Comparison of ENCODE assay signal across 1 cellular context in genomic region chr11:65692367-65692766, GRCh38.
A peak's percentile ranks its signal among the peaks of the same experiment; 100 is the strongest.
TF ChIP-seq lines count a peak whose summit lies in the region.

No MANE protein-coding gene starts in this region.

TF ChIP-seq in K562, 482 proteins besides CTCF, POLR2A, EP300 and RAD21 (continued from another document and continues in another):
- TF ChIP-seq ATF2 (CRISPR knock-in tag; IDR thresholded peaks at IDR 0.05) (no peak), ZEB2 (IDR thresholded peaks at IDR 0.05) (no peak), TARDBP (IDR thresholded peaks at IDR 0.05) (no peak), MIER1 (IDR thresholded peaks at IDR 0.05; ENCODE audit: low read depth) (no peak), SMAD1 (IDR thresholded peaks at IDR 0.05; ENCODE audit: low read depth, low read length, partially characterized antibody) (no peak), NFRKB (IDR thresholded peaks at IDR 0.05; ENCODE audit: low read depth) (peak; percentile 48; the same call in 1 of the 2 replicates), NUFIP1 (IDR thresholded peaks at IDR 0.05; ENCODE audit: partially characterized antibody) (no peak), ZNF512 (tag; IDR thresholded peaks at IDR 0.05) (no peak), POLR2B (IDR thresholded peaks at IDR 0.05; ENCODE audit: low read depth, partially characterized antibody) (peak; percentile 64), CBX1 (IDR thresholded peaks at IDR 0.05; ENCODE audit: low read depth) (no peak), FOXM1 (IDR thresholded peaks at IDR 0.05; ENCODE audit: low read depth) (peak; percentile 43; the same call in 1 of the 2 replicates), FOXM1 (CRISPR knock-in tag; IDR thresholded peaks at IDR 0.05; ENCODE audit: low read depth) (no peak), JUND (IDR thresholded peaks at IDR 0.05; ENCODE audit: borderline replicate concordance, low read depth, low read length) (0 out of 2 replicates have a peak, but pooled peaks have one; percentile 2), JUND (tag; IDR thresholded peaks at IDR 0.05; ENCODE audit: borderline replicate concordance, low read depth, low read length) (0 out of 3 replicates have a peak, but pooled peaks have one; percentile 34), HIVEP1 (CRISPR knock-in tag; IDR thresholded peaks at IDR 0.05) (no peak), KLF10 (CRISPR knock-in tag; IDR thresholded peaks at IDR 0.05) (no peak), KHSRP (IDR thresholded peaks at IDR 0.05) (no peak), ZNF41 (CRISPR knock-in tag; conservative IDR thresholded peaks at IDR 0.05) (no peak), UBTF (IDR thresholded peaks at IDR 0.05; ENCODE audit: borderline replicate concordance in 1 of 2, low read depth in 2 of 2, low read length in 2 of 2) (no peak), ARID4B (CRISPR knock-in tag; IDR thresholded peaks at IDR 0.05) (no peak), SNAPC5 (CRISPR knock-in tag; IDR thresholded peaks at IDR 0.05) (no peak), MECOM (CRISPR knock-in tag; IDR thresholded peaks at IDR 0.05) (0 out of 2 replicates have a peak, but pooled peaks have one; percentile 39), CXXC5 (CRISPR knock-in tag; IDR thresholded peaks at IDR 0.05) (0 out of 2 replicates have a peak, but pooled peaks have one; percentile 28), LCOR (CRISPR knock-in tag; IDR thresholded peaks at IDR 0.05) (no peak), ARID3A (IDR thresholded peaks at IDR 0.05; ENCODE audit: borderline replicate concordance, low read depth, low read length) (no peak), ZNF699 (CRISPR knock-in tag; IDR thresholded peaks at IDR 0.05; ENCODE audit: insufficient replicate concordance) (no peak), HNRNPLL (IDR thresholded peaks at IDR 0.05; ENCODE audit: low read depth, low read length, poor library complexity, severe bottlenecking) (no peak), NR3C1 (CRISPR knock-in tag; IDR thresholded peaks at IDR 0.05) (no peak), SPI1 (IDR thresholded peaks at IDR 0.05; ENCODE audit: borderline replicate concordance, low read depth, low read length) (no peak), ZNF644 (tag; IDR thresholded peaks at IDR 0.05; ENCODE audit: low read depth) (no peak), ZNF140 (CRISPR knock-in tag; IDR thresholded peaks at IDR 0.05) (no peak), KLF13 (tag; IDR thresholded peaks at IDR 0.05; ENCODE audit: borderline replicate concordance, low read depth) (0 out of 2 replicates have a peak, but pooled peaks have one; percentile 37), ZFP91 (CRISPR knock-in tag; IDR thresholded peaks at IDR 0.05) (no peak), ZNF584 (CRISPR knock-in tag; IDR thresholded peaks at IDR 0.05; ENCODE audit: low read depth) (0 out of 2 replicates have a peak, but pooled peaks have one; percentile 49), FOXK1 (CRISPR knock-in tag; IDR thresholded peaks at IDR 0.05; ENCODE audit: borderline replicate concordance) (no peak), TEAD4 (IDR thresholded peaks at IDR 0.05; ENCODE audit: low read length) (no peak), TEAD4 (CRISPR knock-in tag; IDR thresholded peaks at IDR 0.05; ENCODE audit: borderline replicate concordance) (no peak), ID3 (CRISPR knock-in tag; IDR thresholded peaks at IDR 0.05) (no peak), ID3 (tag; IDR thresholded peaks at IDR 0.05) (peak; percentile 47; the same call in 1 of the 2 replicates), PHF8 (IDR thresholded peaks at IDR 0.05; ENCODE audit: borderline replicate concordance, low read length) (peak; percentile 41; the same call in 1 of the 2 replicates), CCAR2 (IDR thresholded peaks at IDR 0.05; ENCODE audit: low read depth, low read length) (no peak), POLR2AphosphoS5 (IDR thresholded peaks at IDR 0.05; ENCODE audit: control insufficient read depth, insufficient read depth, low read depth, low read length) (no peak), MAFF (IDR thresholded peaks at IDR 0.05; ENCODE audit: low read length) (no peak), MBD1 (CRISPR knock-in tag; IDR thresholded peaks at IDR 0.05) (no peak), MCM2 (IDR thresholded peaks at IDR 0.05; ENCODE audit: low read depth) (no peak), CBFA2T3 (IDR thresholded peaks at IDR 0.05) (peak; percentile 55), MEF2A (IDR thresholded peaks at IDR 0.05; ENCODE audit: control insufficient read depth, low read depth, low read length) (no peak), TFE3 (CRISPR knock-in tag; IDR thresholded peaks at IDR 0.05) (no peak), RAD51 (IDR thresholded peaks at IDR 0.05; ENCODE audit: borderline replicate concordance, low read depth) (peak; percentile 60; the same call in 1 of the 2 replicates), CEBPB (tag; IDR thresholded peaks at IDR 0.05) (no peak), HNRNPK (IDR thresholded peaks at IDR 0.05; ENCODE audit: low read depth, low read length, poor library complexity, severe bottlenecking) (no peak)
